ENCODE assay signal across 1 cellular context in the genomic region with DNA sequence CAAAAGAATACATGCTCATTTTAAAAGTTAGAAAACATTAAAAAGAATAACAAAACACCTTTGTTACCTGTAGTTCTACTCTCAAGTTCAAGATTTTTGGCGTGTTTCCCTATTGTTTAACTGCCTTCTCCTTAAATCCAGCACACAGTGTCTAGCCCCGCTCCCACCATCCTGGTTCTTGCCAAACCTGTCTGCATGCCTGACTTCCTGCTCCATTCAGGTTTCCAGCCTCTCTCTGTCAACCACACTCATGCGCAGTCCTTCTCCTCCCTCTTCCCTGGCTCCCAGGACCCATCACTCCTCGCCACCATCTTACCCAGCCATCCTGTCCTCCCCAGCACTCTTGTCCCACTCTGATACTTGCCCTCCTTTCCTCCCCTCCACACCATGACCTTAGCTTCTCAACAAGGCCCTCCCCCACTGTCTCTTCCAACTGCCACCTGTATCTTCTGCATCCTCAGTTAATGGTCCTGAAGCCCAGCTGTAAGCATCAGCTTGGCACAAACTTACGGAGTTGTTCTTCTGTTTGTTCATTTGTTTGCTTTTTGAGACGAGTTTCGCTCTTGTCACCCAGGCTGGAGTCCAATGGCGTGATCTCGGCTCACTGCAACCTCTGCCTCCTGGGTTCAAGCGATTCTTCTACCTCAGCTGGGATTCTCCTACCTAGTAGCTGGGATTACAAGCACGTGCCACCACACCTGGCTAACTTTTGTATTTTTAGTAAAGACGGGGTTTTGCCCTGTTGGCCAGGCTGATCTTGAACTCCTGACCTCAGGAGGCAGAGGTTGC.
TF ChIP-seq lines count a peak whose summit lies in the region.

No MANE protein-coding gene starts in this region.

TF ChIP-seq in WTC11, 78 proteins besides CTCF, POLR2A, EP300 and RAD21 (continued from another document):
- TF ChIP-seq, protein P1, sequence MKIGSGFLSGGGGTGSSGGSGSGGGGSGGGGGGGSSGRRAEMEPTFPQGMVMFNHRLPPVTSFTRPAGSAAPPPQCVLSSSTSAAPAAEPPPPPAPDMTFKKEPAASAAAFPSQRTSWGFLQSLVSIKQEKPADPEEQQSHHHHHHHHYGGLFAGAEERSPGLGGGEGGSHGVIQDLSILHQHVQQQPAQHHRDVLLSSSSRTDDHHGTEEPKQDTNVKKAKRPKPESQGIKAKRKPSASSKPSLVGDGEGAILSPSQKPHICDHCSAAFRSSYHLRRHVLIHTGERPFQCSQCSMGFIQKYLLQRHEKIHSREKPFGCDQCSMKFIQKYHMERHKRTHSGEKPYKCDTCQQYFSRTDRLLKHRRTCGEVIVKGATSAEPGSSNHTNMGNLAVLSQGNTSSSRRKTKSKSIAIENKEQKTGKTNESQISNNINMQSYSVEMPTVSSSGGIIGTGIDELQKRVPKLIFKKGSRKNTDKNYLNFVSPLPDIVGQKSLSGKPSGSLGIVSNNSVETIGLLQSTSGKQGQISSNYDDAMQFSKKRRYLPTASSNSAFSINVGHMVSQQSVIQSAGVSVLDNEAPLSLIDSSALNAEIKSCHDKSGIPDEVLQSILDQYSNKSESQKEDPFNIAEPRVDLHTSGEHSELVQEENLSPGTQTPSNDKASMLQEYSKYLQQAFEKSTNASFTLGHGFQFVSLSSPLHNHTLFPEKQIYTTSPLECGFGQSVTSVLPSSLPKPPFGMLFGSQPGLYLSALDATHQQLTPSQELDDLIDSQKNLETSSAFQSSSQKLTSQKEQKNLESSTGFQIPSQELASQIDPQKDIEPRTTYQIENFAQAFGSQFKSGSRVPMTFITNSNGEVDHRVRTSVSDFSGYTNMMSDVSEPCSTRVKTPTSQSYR (CRISPR knock-in tag; IDR thresholded peaks at IDR 0.05) = no peak
- TF ChIP-seq, protein P2, sequence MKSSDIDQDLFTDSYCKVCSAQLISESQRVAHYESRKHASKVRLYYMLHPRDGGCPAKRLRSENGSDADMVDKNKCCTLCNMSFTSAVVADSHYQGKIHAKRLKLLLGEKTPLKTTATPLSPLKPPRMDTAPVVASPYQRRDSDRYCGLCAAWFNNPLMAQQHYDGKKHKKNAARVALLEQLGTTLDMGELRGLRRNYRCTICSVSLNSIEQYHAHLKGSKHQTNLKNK (CRISPR knock-in tag; IDR thresholded peaks at IDR 0.05) = no peak
TF ChIP-seq in WTC11: peak in this region for 0.
